ENCODE assay signal across 25 cellular contexts in the genomic region with DNA sequence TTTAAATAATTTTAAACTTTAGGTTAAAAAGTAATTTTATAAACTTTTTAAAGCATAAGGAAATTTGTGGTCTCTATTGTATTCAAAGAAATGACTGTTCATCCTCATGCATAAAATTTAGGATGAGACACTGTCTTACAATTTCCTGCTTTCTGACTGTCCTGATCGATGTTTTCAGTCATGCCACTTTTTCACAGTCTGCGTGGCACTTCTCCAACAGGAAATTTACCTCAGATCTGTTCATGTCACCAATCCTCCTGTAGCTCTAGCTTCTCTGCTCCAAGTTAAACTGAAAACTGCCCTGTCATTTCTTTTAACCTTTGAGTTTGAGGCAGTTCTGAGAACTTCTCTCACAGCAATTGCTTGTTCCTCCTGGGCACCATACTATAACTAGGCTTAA.
DNase-seq lines count a peak whose midpoint lies in the region; ATAC-seq and TF ChIP-seq lines count a peak whose summit lies in the region.
"Had no signal": no experiment of that assay in that cellular context is flagged by ENCODE, and none has a peak within 500 bp of the region (broad histone marks: within the 10 kb centered on the region; RNA-seq: fewer than 3 reads in every experiment).

No MANE protein-coding gene starts in this region.

- no peaks in the 10 kb centered on the region for H3K36me3 Mint-ChIP-seq in activated naive CD4-positive, alpha-beta T cell treated with anti-CD3 and anti-CD28 coated beads, Interleukin-2, amount 50 U/mL, for 72 hours

- H3K4me1 ChIP-seq in heart left ventricle (peaks cover 0 to 31% (median 4%) of the 10 kb centered on the region in 12 donors), skeletal muscle tissue (ENCODE audit: control insufficient read depth in 3 of 3, insufficient read depth in 3 of 3, low read length in 3 of 3) (peaks cover 7 to 19% (median 18%) of the 10 kb centered on the region in 3 donors)
- H3K4me1 ChIP-seq: BLaER1 treated with 17β-estradiol and CSF1 and Interleukin-3, amounts not matched to agents 10 nM and 100 nM had no signal

- H3K9me3 ChIP-seq in heart left ventricle (no peaks in the 10 kb centered on the region), skeletal muscle tissue (ENCODE audit: control insufficient read depth in 3 of 3, low read length in 3 of 3) (no peaks in the 10 kb centered on the region)
- H3K9me3 ChIP-seq: BLaER1 treated with 17β-estradiol and CSF1 and Interleukin-3, amounts not matched to agents 10 nM and 100 nM had no signal

- H3K9me3 Mint-ChIP-seq in activated naive CD4-positive, alpha-beta T cell treated with anti-CD3 and anti-CD28 coated beads, Interleukin-2, amount 50 U/mL, for 72 hours: peaks cover 0 to 3% of the 10 kb centered on the region in 2 donors
- H3K9me3 Mint-ChIP-seq: natural killer cell had no signal

- 23 to 52% (median 31%) methylated on average over 2 of the region's 2 CpGs for whole genome bisulfite sequencing in heart left ventricle, 4 donors

- H3K27ac Mint-ChIP-seq in activated naive CD4-positive, alpha-beta T cell treated with anti-CD3 and anti-CD28 coated beads, Interleukin-2, amount 50 U/mL, for 72 hours: no peak overlapping the region
- H3K27ac Mint-ChIP-seq: natural killer cell, progenitor cell of endocrine pancreas, T-helper 17 cell had no signal

- DNase-seq in heart left ventricle: no peak
- no peak for DNase-seq in Right ventricle myocardium inferior (ENCODE audit: missing footprints)
- peak; percentile 39 for DNase-seq in OCI-M1 (lab: John Stamatoyannopoulos, UW)
- DNase-seq in fibroblast of pulmonary artery (ENCODE audit: low read depth): peak; percentile 2
- no peak for DNase-seq in Ammon's horn (ENCODE audit: low spot score)
- DNase-seq in activated CD8-positive, alpha-beta memory T cell treated with anti-CD3 and anti-CD28 coated beads, Interleukin-2, amount 50 U/mL, for 4 hours: no peak
- DNase-seq in activated naive CD4-positive, alpha-beta T cell treated with anti-CD3 and anti-CD28 coated beads, Interleukin-2, amount 50 U/mL, for 72 hours (ENCODE audit: low spot score in 2 of 2): no peak
- DNase-seq: activated CD4-positive, alpha-beta T cell treated with anti-CD3 and anti-CD28 coated beads, Interleukin-2, amount 50 U/mL, for 48 hours; activated naive CD4-positive, alpha-beta T cell treated with Interleukin-2 at 50 U/mL for 16 hours; aorta; cerebellar nuclear complex; effector memory CD4-positive, alpha-beta T cell; GDM1; hippocampal formation; kidney; natural killer cell; NCI-H2029 treated with DMSO at 0.1 percent for 48 hours; SHP77 treated with DMSO at 0.1 percent for 48 hours; stimulated activated CD4-positive, alpha-beta T cell treated with anti-CD3 and anti-CD28 coated beads, Interleukin-4, amount 100 ng/mL, for 4 hours; T-helper 17 cell had no signal

- H3K36me3 ChIP-seq in heart left ventricle (no peaks in the 10 kb centered on the region), skeletal muscle tissue (ENCODE audit: control insufficient read depth in 3 of 3, insufficient read depth in 3 of 3, low read length in 3 of 3) (no peaks in the 10 kb centered on the region)
- H3K36me3 ChIP-seq: BLaER1 treated with 17β-estradiol and CSF1 and Interleukin-3, amounts not matched to agents 10 nM and 100 nM had no signal

- ATAC-seq in heart left ventricle: no peak
- no peak for ATAC-seq in Right ventricle myocardium inferior
- ATAC-seq in activated naive CD4-positive, alpha-beta T cell treated with anti-CD3 and anti-CD28 coated beads, Interleukin-2, amount 50 U/mL, for 72 hours: no peak
- ATAC-seq: HCT116, natural killer cell, T-helper 17 cell had no signal

- H3K4me3 ChIP-seq in heart left ventricle (no peak overlapping the region), fibroblast of pulmonary artery (replicated peaks; ENCODE audit: low read depth, low read length) (no peak overlapping the region), skeletal muscle tissue (ENCODE audit: low read length in 3 of 3) (no peak overlapping the region)
- H3K4me3 ChIP-seq: BLaER1 treated with 17β-estradiol and CSF1 and Interleukin-3, amounts not matched to agents 10 nM and 100 nM had no signal

- H3K9ac ChIP-seq in skeletal muscle tissue (ENCODE audit: low read depth in 1 of 3, low read length in 3 of 3): no peak overlapping the region
- H3K9ac ChIP-seq: BLaER1 treated with 17β-estradiol and CSF1 and Interleukin-3, amounts not matched to agents 10 nM and 100 nM had no signal

- peak overlapping the region; percentile 31 to 86 (median 75) for H3K27ac ChIP-seq in heart left ventricle
- H3K27ac ChIP-seq in skeletal muscle tissue (ENCODE audit: low read depth, low read length): peak overlapping the region; percentile 90
- H3K27ac ChIP-seq: BLaER1 treated with 17β-estradiol and CSF1 and Interleukin-3, amounts not matched to agents 10 nM and 100 nM; VCaP had no signal

- no peak for TF ChIP-seq POLR2A in heart left ventricle (IDR thresholded peaks at IDR 0.05)

- TF ChIP-seq CTCF in heart left ventricle (IDR thresholded peaks at IDR 0.05): no peak
- TF ChIP-seq CTCF in fibroblast of pulmonary artery (IDR thresholded peaks at IDR 0.05; ENCODE audit: low read length, missing control alignments): no peak

- intact Hi-C loops in heart left ventricle (cut with DNase I) (loop anchor here in 5 of 10 donors (5.0 to 10.0 kb wide), 7 partner anchors 88 to 457 kb away; a partner anchor contains a TSS), Right ventricle myocardium inferior (cut with DNase I) (loop anchor here (5.0 to 10.0 kb wide), 4 partner anchors 88 to 359 kb away; no protein-coding TSS in a partner anchor)

- H3K27me3 ChIP-seq in heart left ventricle (no peaks in the 10 kb centered on the region), skeletal muscle tissue (ENCODE audit: control insufficient read depth in 3 of 3, insufficient read depth in 3 of 3, low read length in 3 of 3) (no peaks in the 10 kb centered on the region)
- H3K27me3 ChIP-seq: BLaER1 treated with 17β-estradiol and CSF1 and Interleukin-3, amounts not matched to agents 10 nM and 100 nM had no signal

Comparison
In these comparisons a context has a peak if more than half of its experiments do, and no peak if none do; other contexts are left out.
1. DNase-seq: peak in OCI-M1 (single experiment) and fibroblast of pulmonary artery (single experiment); none in heart left ventricle (0 of 5), Right ventricle myocardium inferior (single experiment), Ammon's horn (single experiment), activated CD8-positive, alpha-beta memory T cell treated with anti-CD3 and anti-CD28 coated beads, Interleukin-2, amount 50 U/mL, for 4 hours (single experiment) and activated naive CD4-positive, alpha-beta T cell treated with anti-CD3 and anti-CD28 coated beads, Interleukin-2, amount 50 U/mL, for 72 hours (0 of 2).